In genomic region chr3:36868614-36869436, GRCh38 we compare ENCODE assay signal across 8 cellular contexts.
DNase-seq lines count a peak whose midpoint lies in the region; ATAC-seq and TF ChIP-seq lines count a peak whose summit lies in the region.

No MANE protein-coding gene starts in this region.

- no peaks in the 10 kb centered on the region for H3K9me3 Mint-ChIP-seq in brain
- H3K9me3 Mint-ChIP-seq in immature natural killer cell, result no peaks in the 10 kb centered on the region

- no peak for DNase-seq in Right ventricle myocardium inferior (ENCODE audit: missing footprints)
- no peak for DNase-seq in cardiac septum (ENCODE audit: low spot score)
- peak; percentile 60 for DNase-seq in NCI-H1105 treated with DMSO at 0.1 percent for 48 hours (lab: John Stamatoyannopoulos, UW)
- peak; percentile 6 for DNase-seq in T1000 (lab: John Stamatoyannopoulos, UW)
- peak; percentile 30 to 53 (median 52) for DNase-seq in immature natural killer cell
- DNase-seq in stimulated activated CD4-positive, alpha-beta T cell treated with anti-CD3 and anti-CD28 coated beads, Interleukin-15, amount 100 ng/mL, for 48 hours (ENCODE audit: low read depth in 2 of 2), result peak; percentile 19 to 31

- H3K27me3 Mint-ChIP-seq in brain (peaks cover 10% of the 10 kb centered on the region), immature natural killer cell (ENCODE audit: low read depth in 3 of 3) (no peaks in the 10 kb centered on the region)

- peak; percentile 88 to 91 for TF ChIP-seq CTCF in brain (conservative IDR thresholded peaks at IDR 0.05)

- H3K36me3 Mint-ChIP-seq in brain, result no peaks in the 10 kb centered on the region
- peaks cover 10 to 35% (median 11%) of the 10 kb centered on the region in 3 donors for H3K36me3 Mint-ChIP-seq in immature natural killer cell

- H3K4me3 Mint-ChIP-seq in brain (peak overlapping the region in 1 of 5 experiments; percentile 48), immature natural killer cell (no peak overlapping the region)

- ATAC-seq in Right ventricle myocardium inferior (peak; percentile 34), HG02678 (IDR thresholded peaks at IDR 0.05; ENCODE audit: unreplicated experiment) (peak; percentile 88)

- H3K27ac Mint-ChIP-seq in brain (no peak overlapping the region), immature natural killer cell (peak overlapping the region in 5 of 6 donors; percentile 56 to 83 (median 77))

- intact Hi-C loops in Right ventricle myocardium inferior (cut with DNase I) (loop anchor here (1.0 kb wide), 1 partner anchor 140 kb away; no protein-coding TSS in a partner anchor), cardiac septum (cut with DNase I) (loop anchor here (2.0 kb wide), 1 partner anchor 140 kb away; no protein-coding TSS in a partner anchor)

- peaks cover 22% of the 10 kb centered on the region for H3K4me1 Mint-ChIP-seq in brain
- peaks cover 35 to 53% of the 10 kb centered on the region in 2 donors for H3K4me1 Mint-ChIP-seq in immature natural killer cell

Comparison
In these comparisons a context has a peak if more than half of its experiments do, and no peak if none do; other contexts are left out.
1. DNase-seq: peak in NCI-H1105 treated with DMSO at 0.1 percent for 48 hours (single experiment), T1000 (single experiment), immature natural killer cell (3 of 3) and stimulated activated CD4-positive, alpha-beta T cell treated with anti-CD3 and anti-CD28 coated beads, Interleukin-15, amount 100 ng/mL, for 48 hours (2 of 2); none in Right ventricle myocardium inferior (single experiment) and cardiac septum (single experiment).
2. H3K27ac Mint-ChIP-seq: peak in immature natural killer cell (5 of 6); none in brain (0 of 5).